12 cellular contexts compared by ENCODE assay signal in the genomic region with DNA sequence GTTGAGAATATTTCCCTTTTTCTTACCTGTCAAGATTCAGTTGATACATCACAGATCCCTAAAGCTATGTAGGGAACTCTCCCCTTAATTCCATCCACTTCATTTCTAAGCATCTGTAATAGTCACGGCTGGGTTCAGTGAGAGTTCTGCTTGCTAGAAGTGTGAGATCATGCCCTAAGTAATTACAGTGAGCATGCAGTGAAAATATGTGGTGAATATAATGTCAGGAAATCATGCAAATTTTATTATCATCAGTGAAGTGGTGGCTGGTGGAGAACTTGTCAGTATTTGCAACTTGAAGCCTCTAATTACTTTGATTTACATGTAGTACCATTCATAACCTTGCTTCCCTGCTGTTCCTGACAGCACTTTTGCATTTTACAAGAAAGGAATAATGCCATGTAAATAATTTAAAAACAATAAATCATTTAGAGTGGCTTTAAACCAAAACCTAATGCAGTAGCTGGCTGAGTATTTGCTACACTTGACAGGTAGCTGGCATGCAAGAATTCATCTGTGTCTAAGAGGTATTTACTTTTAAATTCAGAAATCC. TPM values are rescaled to one million over a fixed set of nuclear protein-coding genes. Genes with fewer than 3 reads are reported as not detected.
DNase-seq lines count a peak whose midpoint lies in the region; ATAC-seq and TF ChIP-seq lines count a peak whose summit lies in the region.
"Had no signal": no experiment of that assay in that cellular context is flagged by ENCODE, and none has a peak within 500 bp of the region (broad histone marks: within the 10 kb centered on the region; RNA-seq: fewer than 3 reads in every experiment).

No MANE protein-coding gene starts in this region.

- H3K36me3 ChIP-seq in breast epithelium (no peaks in the 10 kb centered on the region), esophagus muscularis mucosa (no peaks in the 10 kb centered on the region), upper lobe of right lung (no peaks in the 10 kb centered on the region), OCI-LY7 (ENCODE audit: insufficient read depth, low read length) (no peaks in the 10 kb centered on the region)

- H3K9me2 ChIP-seq in OCI-LY7 (ENCODE audit: insufficient read depth, low read length): no peaks in the 10 kb centered on the region

- peaks cover 43% of the 10 kb centered on the region for H3K4me1 Mint-ChIP-seq in MCF 10A (ENCODE audit: insufficient read depth, unreplicated experiment)
- H3K4me1 Mint-ChIP-seq: activated CD4-positive, alpha-beta T cell treated with anti-CD3 and anti-CD28 coated beads for 36 hours had no signal

- no peaks in the 10 kb centered on the region for H3K79me2 ChIP-seq in OCI-LY7 (ENCODE audit: insufficient read depth, low read depth, low read length)

- no peak for TF ChIP-seq EP300 in esophagus muscularis mucosa (IDR thresholded peaks at IDR 0.05)

- H3K27me3 Mint-ChIP-seq in MCF 10A (ENCODE audit: insufficient read depth, unreplicated experiment): no peaks in the 10 kb centered on the region

- peaks cover 6% of the 10 kb centered on the region for H3K36me3 Mint-ChIP-seq in MCF 10A (ENCODE audit: insufficient read depth, unreplicated experiment)

- no peak for DNase-seq in MCF 10A (ENCODE audit: unreplicated experiment)
- DNase-seq in breast epithelium (ENCODE audit: low spot score in 2 of 2): no peak
- peak; percentile 38 for DNase-seq in NCI-H510A (lab: John Stamatoyannopoulos, UW)
- no peak for DNase-seq in esophagus muscularis mucosa (ENCODE audit: extremely low spot score)
- no peak for DNase-seq in upper lobe of right lung
- DNase-seq in OCI-LY7 (ENCODE audit: low spot score): no peak
- DNase-seq in dorsolateral prefrontal cortex: no peak
- DNase-seq: activated CD4-positive, alpha-beta T cell treated with anti-CD3 and anti-CD28 coated beads for 36 hours; glutamatergic neuron; stimulated activated CD4-positive, alpha-beta T cell treated with anti-CD3 and anti-CD28 coated beads, Interleukin-4, amount 100 ng/mL, for 1 hour had no signal

- TF ChIP-seq POLR2A in breast epithelium (IDR thresholded peaks at IDR 0.05) (no peak), esophagus muscularis mucosa (IDR thresholded peaks at IDR 0.05; ENCODE audit: low read depth) (no peak)

- H3K27ac Mint-ChIP-seq in MCF 10A (ENCODE audit: low read depth, unreplicated experiment): peak overlapping the region; percentile 53
- H3K27ac Mint-ChIP-seq: activated CD4-positive, alpha-beta T cell treated with anti-CD3 and anti-CD28 coated beads for 36 hours had no signal

- BruUV-seq in MCF 10A (replicated peaks; lab: Mats Ljungman, UMichigan): no TSS peak
- BruUV-seq in OCI-LY7 (replicated peaks; lab: Mats Ljungman, UMichigan): no TSS peak

- 35% methylated on average over 1 of the region's 1 CpG for WGBS in esophagus muscularis mucosa

- no peaks in the 10 kb centered on the region for H3K9me3 Mint-ChIP-seq in MCF 10A (ENCODE audit: unreplicated experiment)

- H3K9me3 ChIP-seq in breast epithelium: no peaks in the 10 kb centered on the region
- H3K9me3 ChIP-seq in esophagus muscularis mucosa: no peaks in the 10 kb centered on the region
- H3K9me3 ChIP-seq in upper lobe of right lung: no peaks in the 10 kb centered on the region
- H3K9me3 ChIP-seq in OCI-LY7 (ENCODE audit: low read length): no peaks in the 10 kb centered on the region

- no peak overlapping the region for H3K27ac ChIP-seq in breast epithelium
- peak overlapping the region; percentile 47 to 76 (median 65) for H3K27ac ChIP-seq in esophagus muscularis mucosa (replicated peaks in 1 of 4)
- H3K27ac ChIP-seq in upper lobe of right lung: no peak overlapping the region
- no peak overlapping the region for H3K27ac ChIP-seq in OCI-LY7 (ENCODE audit: low read depth, low read length, poor library complexity, severe bottlenecking)
- no peak overlapping the region for H3K27ac ChIP-seq in dorsolateral prefrontal cortex

- TF ChIP-seq CTCF in MCF 10A (IDR thresholded peaks at IDR 0.05; ENCODE audit: unreplicated experiment): no peak
- no peak for TF ChIP-seq CTCF in breast epithelium (IDR thresholded peaks at IDR 0.05)
- no peak for TF ChIP-seq CTCF in esophagus muscularis mucosa (IDR thresholded peaks at IDR 0.05)
- no peak for TF ChIP-seq CTCF in upper lobe of right lung (IDR thresholded peaks at IDR 0.05)
- no peak for TF ChIP-seq CTCF in OCI-LY7 (conservative IDR thresholded peaks at IDR 0.05; ENCODE audit: low read length)
- no peak for TF ChIP-seq CTCF in dorsolateral prefrontal cortex (IDR thresholded peaks at IDR 0.05 in 54 of 56, conservative IDR thresholded peaks at IDR 0.05 in 2 of 56; ENCODE audit: low read depth in 1 of 56, partially characterized antibody in 56 of 56)

- intact Hi-C loops in MCF 10A (cut with micrococcal nuclease) (loop anchor here (2.0 kb wide), 1 partner anchor 40 kb away; a partner anchor contains a TSS), breast epithelium (cut with DNase I; ENCODE audit: low total_unique reads) (no loop called here), esophagus muscularis mucosa (cut with DNase I) (no loop called here), upper lobe of right lung (cut with DNase I) (no loop called here), OCI-LY7 (cut with micrococcal nuclease; ENCODE audit: unreplicated experiment) (no loop called here), dorsolateral prefrontal cortex (cut with DNase I) (no loop called here)

- POLR2A ChIA-PET in MCF 10A (lab: Yijun Ruan, JAX): interaction anchor here (1.0 to 2.7 kb wide), 5 partner anchors 14 to 235 kb away, joined by 3 to 15 read pairs (median 4); a partner anchor contains a TSS
- POLR2A ChIA-PET in OCI-LY7 (lab: Charles Lee): interaction anchor here (0.7 kb wide), 1 partner anchor 795 kb away, joined by 3 read pairs; no protein-coding TSS in a partner anchor

- peak; percentile 55 for ATAC-seq in upper lobe of right lung
- ATAC-seq in GM21367 (IDR thresholded peaks at IDR 0.05; ENCODE audit: unreplicated experiment): no peak
- ATAC-seq: activated CD4-positive, alpha-beta T cell treated with anti-CD3 and anti-CD28 coated beads for 36 hours had no signal

- no peak overlapping the region for H3K4me3 ChIP-seq in breast epithelium
- peak overlapping the region; percentile 13 to 42 (median 28) for H3K4me3 ChIP-seq in esophagus muscularis mucosa
- H3K4me3 ChIP-seq in upper lobe of right lung: no peak overlapping the region
- H3K4me3 ChIP-seq in OCI-LY7 (ENCODE audit: low read depth, low read length, poor library complexity, severe bottlenecking): no peak overlapping the region
- no peak overlapping the region for H3K4me3 ChIP-seq in dorsolateral prefrontal cortex

- no peak overlapping the region for H2AFZ ChIP-seq in OCI-LY7 (ENCODE audit: low read length)

- H3K4me2 ChIP-seq in OCI-LY7 (ENCODE audit: low read length): no peak overlapping the region

- peak overlapping the region; percentile 59 for H3K4me3 Mint-ChIP-seq in MCF 10A (ENCODE audit: unreplicated experiment)
- H3K4me3 Mint-ChIP-seq: activated CD4-positive, alpha-beta T cell treated with anti-CD3 and anti-CD28 coated beads for 36 hours had no signal

- H3K4me1 ChIP-seq in breast epithelium (no peaks in the 10 kb centered on the region), esophagus muscularis mucosa (peaks cover 0 to 26% (median 15%) of the 10 kb centered on the region in 4 donors), upper lobe of right lung (no peaks in the 10 kb centered on the region), OCI-LY7 (ENCODE audit: insufficient read depth, low read length, poor library complexity, severe bottlenecking) (no peaks in the 10 kb centered on the region)

- H3K27me3 ChIP-seq in breast epithelium (no peaks in the 10 kb centered on the region), esophagus muscularis mucosa (no peaks in the 10 kb centered on the region), upper lobe of right lung (no peaks in the 10 kb centered on the region), dorsolateral prefrontal cortex (peaks cover 0 to 36% (median 0%) of the 10 kb centered on the region in 45 donors)

- CTCF ChIA-PET in MCF 10A (lab: Yijun Ruan, JAX) (interaction anchor here (0.7 to 1.1 kb wide), 4 partner anchors 10 to 902 kb away, joined by 3 to 5 read pairs (median 3); no protein-coding TSS in a partner anchor), OCI-LY7 (lab: Charles Lee; ENCODE audit: unreplicated experiment) (no interaction called here)

- H4K20me1 ChIP-seq in OCI-LY7 (ENCODE audit: insufficient read depth, low read length): no peaks in the 10 kb centered on the region

RNA-seq across cellular contexts. Expression of a gene that starts 28.3 kb away (rescaled TPM):
- 0.33 TPM in 1 of 2 replicates, not detected in the other for total RNA-seq in MCF 10A (2022)
- total RNA-seq in breast epithelium: under 1 TPM in 2 of 3 donors, not detected in 1; under 0.01 to 0.15 TPM
- total RNA-seq in esophagus muscularis mucosa: 1 to 10 TPM in 2 of 4 donors, under 1 TPM in 1, not detected in 1; 0.84 to 2.5 (median 2.2) TPM
- not detected for total RNA-seq in upper lobe of right lung
- total RNA-seq in OCI-LY7 (2014; rRNA removed; shearing (Covaris generic)): 0.63 and 4.1 TPM in 2 replicates
- 3.7 and 4.3 TPM in 2 replicates for total RNA-seq in OCI-LY7 (2022)
- total RNA-seq in dorsolateral prefrontal cortex: 1 to 10 TPM in 115 of 120 experiments, under 1 TPM in 4, not detected in 1; 0.73 to 6.5 (median 2.9) TPM
- total RNA-seq: activated CD4-positive, alpha-beta T cell treated with anti-CD3 and anti-CD28 coated beads for 36 hours; urinary bladder had no signal

RNA-seq across cellular contexts. Expression of a gene that starts 40.8 kb away (rescaled TPM):
- total RNA-seq in MCF 10A (2022): not detected in 2 replicates
- not detected for total RNA-seq in breast epithelium
- total RNA-seq in esophagus muscularis mucosa: 1 to 10 TPM; 1.2 to 4.2 (median 2.0) TPM
- total RNA-seq in upper lobe of right lung: not detected
- total RNA-seq in OCI-LY7 (2014; rRNA removed; shearing (Covaris generic)): not detected in 2 replicates
- 0.06 and 0.07 TPM in 2 replicates for total RNA-seq in OCI-LY7 (2022)
- 10 to 100 TPM in 3 of 120 experiments, 1 to 10 TPM in 117; 1.7 to 12.5 (median 4.6) TPM for total RNA-seq in dorsolateral prefrontal cortex
- total RNA-seq: activated CD4-positive, alpha-beta T cell treated with anti-CD3 and anti-CD28 coated beads for 36 hours had no signal

Comparison
In these comparisons a context has a peak if more than half of its experiments do, and no peak if none do; other contexts are left out.
1. H3K27ac ChIP-seq: peak in esophagus muscularis mucosa (4 of 4); none in breast epithelium (0 of 2), upper lobe of right lung (single experiment), OCI-LY7 (single experiment) and dorsolateral prefrontal cortex (0 of 59).
2. H3K4me3 ChIP-seq: peak in esophagus muscularis mucosa (4 of 4); none in breast epithelium (0 of 3), upper lobe of right lung (single experiment), OCI-LY7 (single experiment) and dorsolateral prefrontal cortex (0 of 59).